ENCODE assay signal across 11 cellular contexts in genomic region chr5:92678576-92679105, GRCh38.
DNase-seq lines count a peak whose midpoint lies in the region; ATAC-seq and TF ChIP-seq lines count a peak whose summit lies in the region.
"Had no signal": no experiment of that assay in that cellular context is flagged by ENCODE, and none has a peak within 500 bp of the region (broad histone marks: within the 10 kb centered on the region; RNA-seq: fewer than 3 reads in every experiment).

No MANE protein-coding gene starts in this region.

- H2AFZ ChIP-seq in GM23338 = no peak overlapping the region

- peak; percentile 59; the same call in 2 of the 3 replicates for ATAC-seq in GM23338
- no peak for ATAC-seq in left colon
- ATAC-seq: naive thymus-derived CD4-positive, alpha-beta T cell had no signal

- H4K20me1 ChIP-seq in GM23338 (replicated peaks; ENCODE audit: insufficient read depth) = no peaks in the 10 kb centered on the region

- H3K4me3 ChIP-seq in GM23338 = no peak overlapping the region

- H3K4me1 ChIP-seq in GM23338 (ENCODE audit: insufficient read depth) = no peaks in the 10 kb centered on the region

- no peaks in the 10 kb centered on the region for H3K9me2 ChIP-seq in GM23338 (ENCODE audit: insufficient read depth)

- no peak overlapping the region for H3K4me2 ChIP-seq in GM23338

- H3K27me3 Mint-ChIP-seq in GM23338 (ENCODE audit: insufficient read depth, low read depth, poor library complexity) = no peaks in the 10 kb centered on the region
- H3K27me3 Mint-ChIP-seq in activated T-helper 1 cell treated with anti-CD3 and anti-CD28 coated beads, Interleukin-12 subunit alpha, Interleukin-12 subunit beta, Interleukin-2, Interleukin-4 antibody, amounts not matched to agents 30 ng/mL and 10 ng/mL and 1 ng/mL, durations not matched to agents 14 hours and 24 hours and 36 hours (ENCODE audit: insufficient read depth) = no peaks in the 10 kb centered on the region
- H3K27me3 Mint-ChIP-seq: naive thymus-derived CD4-positive, alpha-beta T cell had no signal

- H3K4me3 Mint-ChIP-seq in GM23338 = no peak overlapping the region
- no peak overlapping the region for H3K4me3 Mint-ChIP-seq in activated T-helper 1 cell treated with anti-CD3 and anti-CD28 coated beads, Interleukin-12 subunit alpha, Interleukin-12 subunit beta, Interleukin-2, Interleukin-4 antibody, amounts not matched to agents 30 ng/mL and 10 ng/mL and 1 ng/mL, durations not matched to agents 14 hours and 24 hours and 36 hours
- H3K4me3 Mint-ChIP-seq: naive thymus-derived CD4-positive, alpha-beta T cell had no signal

- H3K27ac ChIP-seq in GM23338 (ENCODE audit: low read depth) = no peak overlapping the region

- H3F3A ChIP-seq in GM23338 (replicated peaks; ENCODE audit: low read depth) = no peaks in the 10 kb centered on the region

- no peaks in the 10 kb centered on the region for H3K79me2 ChIP-seq in GM23338 (replicated peaks; ENCODE audit: insufficient read depth)

- H3K4me1 Mint-ChIP-seq in GM23338 = peaks cover 8% of the 10 kb centered on the region; the same call in 2 of the 3 replicates
- H3K4me1 Mint-ChIP-seq in activated T-helper 1 cell treated with anti-CD3 and anti-CD28 coated beads, Interleukin-12 subunit alpha, Interleukin-12 subunit beta, Interleukin-2, Interleukin-4 antibody, amounts not matched to agents 30 ng/mL and 10 ng/mL and 1 ng/mL, durations not matched to agents 14 hours and 24 hours and 36 hours (ENCODE audit: low read depth) = no peaks in the 10 kb centered on the region
- H3K4me1 Mint-ChIP-seq: naive thymus-derived CD4-positive, alpha-beta T cell had no signal

- peak; percentile 51 to 52 for TF ChIP-seq CTCF in GM23338 (conservative IDR thresholded peaks at IDR 0.05; ENCODE audit: low read depth in 2 of 2)

- H3K36me3 Mint-ChIP-seq in GM23338 (ENCODE audit: low read depth) = no peaks in the 10 kb centered on the region
- H3K36me3 Mint-ChIP-seq in activated T-helper 1 cell treated with anti-CD3 and anti-CD28 coated beads, Interleukin-12 subunit alpha, Interleukin-12 subunit beta, Interleukin-2, Interleukin-4 antibody, amounts not matched to agents 30 ng/mL and 10 ng/mL and 1 ng/mL, durations not matched to agents 14 hours and 24 hours and 36 hours (ENCODE audit: low read depth) = no peaks in the 10 kb centered on the region
- H3K36me3 Mint-ChIP-seq: naive thymus-derived CD4-positive, alpha-beta T cell had no signal

- H3K9me3 Mint-ChIP-seq in GM23338 = no peaks in the 10 kb centered on the region
- H3K9me3 Mint-ChIP-seq in activated T-helper 1 cell treated with anti-CD3 and anti-CD28 coated beads, Interleukin-12 subunit alpha, Interleukin-12 subunit beta, Interleukin-2, Interleukin-4 antibody, amounts not matched to agents 30 ng/mL and 10 ng/mL and 1 ng/mL, durations not matched to agents 14 hours and 24 hours and 36 hours = peaks cover 6% of the 10 kb centered on the region

- no peak overlapping the region for H3K27ac Mint-ChIP-seq in GM23338
- no peak overlapping the region for H3K27ac Mint-ChIP-seq in activated T-helper 1 cell treated with anti-CD3 and anti-CD28 coated beads, Interleukin-12 subunit alpha, Interleukin-12 subunit beta, Interleukin-2, Interleukin-4 antibody, amounts not matched to agents 30 ng/mL and 10 ng/mL and 1 ng/mL, durations not matched to agents 14 hours and 24 hours and 36 hours
- H3K27ac Mint-ChIP-seq: naive thymus-derived CD4-positive, alpha-beta T cell had no signal

- no peaks in the 10 kb centered on the region for H3K36me3 ChIP-seq in GM23338 (ENCODE audit: insufficient read depth)

- DNase-seq in GM23338 (ENCODE audit: low spot score) = peak; percentile 39
- DNase-seq in RKO (ENCODE audit: low spot score) = peak; percentile 51
- DNase-seq in fibroblast of peridontal ligament (ENCODE audit: extremely low read depth) = peak; percentile 31
- peak; percentile 11 for DNase-seq in putamen (ENCODE audit: low spot score)
- DNase-seq in left colon = no peak
- DNase-seq in activated T-helper 1 cell treated with anti-CD3 and anti-CD28 coated beads, Interleukin-12 subunit alpha, Interleukin-12 subunit beta, Interleukin-2, Interleukin-4 antibody, amounts not matched to agents 30 ng/mL and 10 ng/mL and 1 ng/mL, durations not matched to agents 14 hours and 24 hours and 36 hours (ENCODE audit: low spot score) = no peak
- DNase-seq in SKM-1 treated with dmso at 0.1 percent for 144 hours (lab: John Stamatoyannopoulos, UW; ENCODE audit: unreplicated experiment) = no peak
- no peak for DNase-seq in NCI-H526 treated with DMSO at 0.1 percent for 48 hours (lab: John Stamatoyannopoulos, UW)
- DNase-seq: activated CD8-positive, alpha-beta memory T cell treated with anti-CD3 and anti-CD28 coated beads, Interleukin-2, amount 50 U/mL, for 4 hours; IMR-90; naive thymus-derived CD4-positive, alpha-beta T cell had no signal

- H3K27me3 ChIP-seq in GM23338 (ENCODE audit: insufficient read depth) = no peaks in the 10 kb centered on the region

- intact Hi-C loops in left colon (cut with DNase I, micrococcal nuclease) = no loop called here
- intact Hi-C loops in activated T-helper 1 cell treated with anti-CD3 and anti-CD28 coated beads, Interleukin-12 subunit alpha, Interleukin-12 subunit beta, Interleukin-2, Interleukin-4 antibody, amounts not matched to agents 30 ng/mL and 10 ng/mL and 1 ng/mL, durations not matched to agents 14 hours and 24 hours and 36 hours (cut with micrococcal nuclease) = no loop called here

TF ChIP-seq in GM23338, 12 proteins besides CTCF, POLR2A, EP300 and RAD21:
- TF ChIP-seq NANOG (IDR thresholded peaks at IDR 0.05; ENCODE audit: borderline replicate concordance) (no peak), POLR2AphosphoS5 (IDR thresholded peaks at IDR 0.05; ENCODE audit: low read depth) (no peak), STAT1 (IDR thresholded peaks at IDR 0.05; ENCODE audit: unreplicated experiment) (no peak), ZNF331 (CRISPR knock-in tag; IDR thresholded peaks at IDR 0.05; ENCODE audit: low read depth) (no peak), EZH2 (IDR thresholded peaks at IDR 0.05; ENCODE audit: low read depth, unreplicated experiment) (no peak)

Comparison
In these comparisons a context has a peak if more than half of its experiments do, and no peak if none do; other contexts are left out.
1. DNase-seq: peak in GM23338 (single experiment), RKO (single experiment), fibroblast of peridontal ligament (single experiment) and putamen (single experiment); none in left colon (0 of 2), activated T-helper 1 cell treated with anti-CD3 and anti-CD28 coated beads, Interleukin-12 subunit alpha, Interleukin-12 subunit beta, Interleukin-2, Interleukin-4 antibody, amounts not matched to agents 30 ng/mL and 10 ng/mL and 1 ng/mL, durations not matched to agents 14 hours and 24 hours and 36 hours (single experiment), SKM-1 treated with dmso at 0.1 percent for 144 hours (single experiment) and NCI-H526 treated with DMSO at 0.1 percent for 48 hours (single experiment).